In the genomic region with DNA sequence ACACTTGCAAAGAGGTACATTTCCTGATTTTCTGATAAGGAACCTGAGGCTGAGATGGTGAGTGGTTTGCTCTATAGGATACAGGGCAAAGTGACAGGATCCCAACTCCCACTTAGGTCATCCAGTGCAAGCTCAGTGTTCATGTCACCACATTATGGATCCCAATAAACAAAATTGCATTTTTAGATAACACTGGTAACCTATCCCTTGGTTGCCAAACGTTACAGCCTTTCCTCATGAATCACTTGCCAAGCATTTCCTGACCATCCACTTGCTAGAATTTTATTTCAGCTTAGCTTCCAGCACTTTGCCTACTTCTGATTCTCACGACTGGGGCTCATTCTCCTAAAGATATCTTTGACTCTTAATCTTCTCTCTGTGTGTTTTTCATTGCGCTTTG, we compare ENCODE assay signal across 17 cellular contexts.
DNase-seq lines count a peak whose midpoint lies in the region; ATAC-seq, FAIRE-seq and TF ChIP-seq lines count a peak whose summit lies in the region.
"Had no signal": no experiment of that assay in that cellular context is flagged by ENCODE, and none has a peak within 500 bp of the region (broad histone marks: within the 10 kb centered on the region; RNA-seq: fewer than 3 reads in every experiment).

No MANE protein-coding gene starts in this region.

- TF ChIP-seq POLR2A in gastrocnemius medialis (IDR thresholded peaks at IDR 0.05): no peak

- peaks cover 4% of the 10 kb centered on the region for H3K9me3 ChIP-seq in AG04450 (ENCODE audit: control insufficient read depth, insufficient read depth, low read length)
- no peaks in the 10 kb centered on the region for H3K9me3 ChIP-seq in mammary epithelial cell (replicated peaks; ENCODE audit: insufficient read depth, low read length)
- no peaks in the 10 kb centered on the region for H3K9me3 ChIP-seq in keratinocyte (ENCODE audit: control insufficient read depth, low read depth, low read length)
- no peaks in the 10 kb centered on the region for H3K9me3 ChIP-seq in gastrocnemius medialis
- H3K9me3 ChIP-seq in mucosa of descending colon: no peaks in the 10 kb centered on the region
- H3K9me3 ChIP-seq: ovary, thoracic aorta had no signal

- H3K4me3 ChIP-seq in AG04450 (ENCODE audit: low read depth, low read length) (no peak overlapping the region), mammary epithelial cell (replicated peaks in 1 of 3; ENCODE audit: insufficient read depth in 1 of 3, low read depth in 2 of 3, low read length in 3 of 3) (no peak overlapping the region), keratinocyte (ENCODE audit: control insufficient read depth in 2 of 3, extremely low read depth in 1 of 3, insufficient read depth in 2 of 3, low read depth in 1 of 3, low read length in 3 of 3) (no peak overlapping the region), gastrocnemius medialis (no peak overlapping the region), mucosa of descending colon (no peak overlapping the region)
- H3K4me3 ChIP-seq: cardiac muscle cell, ovary, thoracic aorta had no signal

- intact Hi-C loops in mammary epithelial cell (cut with micrococcal nuclease): loop anchor here (5.0 kb wide), 1 partner anchor 263 kb away; no protein-coding TSS in a partner anchor
- intact Hi-C loops in gastrocnemius medialis (cut with DNase I; ENCODE audit: low total_unique reads): no loop called here
- intact Hi-C loops in mucosa of descending colon (cut with DNase I, micrococcal nuclease): no loop called here

- dilution Hi-C loops in mammary epithelial cell (cut with HindIII; ENCODE audit: low sequenced_read_pairs): no loop called here
- dilution Hi-C loops in keratinocyte (cut with MboI; ENCODE audit: extremely low pct_ligation_motif_present, low sequenced_read_pairs): no loop called here

- DNase-seq in AG04450 (ENCODE audit: low read depth, low spot score): peak; percentile 24
- DNase-seq in HT1080 (ENCODE audit: low read depth): peak; percentile 82
- peak; percentile 45 for DNase-seq in mammary epithelial cell
- no peak for DNase-seq in keratinocyte (ENCODE audit: low read depth, low spot score)
- DNase-seq in GM10248 (ENCODE audit: extremely low spot score): no peak
- DNase-seq in gastrocnemius medialis: no peak
- no peak for DNase-seq in mucosa of descending colon
- DNase-seq: activated gamma-delta T cell treated with Interleukin-2 at 50 U/mL for 16 hours; DMS153; Karpas-422; NCI-H187; ovary; SHP77 treated with DMSO at 0.1 percent for 48 hours; stimulated activated CD4-positive, alpha-beta T cell treated with anti-CD3 and anti-CD28 coated beads, Interleukin-15, amount 100 ng/mL, for 24 hours had no signal

- POLR2A ChIA-PET in AG04450 (lab: Yijun Ruan, JAX): no interaction called here
- POLR2A ChIA-PET in GM10248 (lab: Yijun Ruan, JAX): no interaction called here

- H3K79me2 ChIP-seq in mammary epithelial cell (ENCODE audit: insufficient read depth, low read length) (no peaks in the 10 kb centered on the region), keratinocyte (ENCODE audit: control insufficient read depth, insufficient read depth, low read length) (no peaks in the 10 kb centered on the region)

- H3K9me1 ChIP-seq in keratinocyte (ENCODE audit: control insufficient read depth, extremely low read depth, insufficient read depth, low read length): no peaks in the 10 kb centered on the region

- H3K4me1 ChIP-seq in mammary epithelial cell (ENCODE audit: insufficient read depth, low read length) (peaks cover 6% of the 10 kb centered on the region), keratinocyte (ENCODE audit: control insufficient read depth, extremely low read depth, insufficient read depth, low read length) (peaks cover 6% of the 10 kb centered on the region), gastrocnemius medialis (peaks cover 0 to 4% of the 10 kb centered on the region in 2 donors), mucosa of descending colon (ENCODE audit: low read depth) (no peaks in the 10 kb centered on the region)

- peak; percentile 75 for FAIRE-seq in keratinocyte (lab: Jason Lieb, UNC)

- ATAC-seq in gastrocnemius medialis: no peak
- ATAC-seq in HG03135 (IDR thresholded peaks at IDR 0.05; ENCODE audit: unreplicated experiment): no peak
- no peak for ATAC-seq in mucosa of descending colon

- no peak for TF ChIP-seq CTCF in AG04450 (IDR thresholded peaks at IDR 0.05; ENCODE audit: low read depth, low read length)
- TF ChIP-seq CTCF in mammary epithelial cell (conservative IDR thresholded peaks at IDR 0.05 in 1 of 2, IDR thresholded peaks at IDR 0.05 in 1 of 2; ENCODE audit: extremely low read depth in 1 of 2, insufficient read depth in 1 of 2, low read depth in 1 of 2, low read length in 2 of 2): no peak
- no peak for TF ChIP-seq CTCF in keratinocyte (optimal IDR thresholded peaks at IDR 0.05 in 1 of 3, IDR thresholded peaks at IDR 0.05 in 1 of 3, conservative IDR thresholded peaks at IDR 0.05 in 1 of 3; ENCODE audit: extremely low read depth in 1 of 3, insufficient read depth in 2 of 3, low read length in 3 of 3)
- TF ChIP-seq CTCF in GM10248 (IDR thresholded peaks at IDR 0.05; ENCODE audit: control extremely low read depth, extremely low read depth, low read depth, missing control alignments): no peak
- no peak for TF ChIP-seq CTCF in gastrocnemius medialis (IDR thresholded peaks at IDR 0.05 in 4 of 5, conservative IDR thresholded peaks at IDR 0.05 in 1 of 5)
- no peak for TF ChIP-seq CTCF in mucosa of descending colon (IDR thresholded peaks at IDR 0.05)

- H3K27me3 ChIP-seq in AG04450 (ENCODE audit: control insufficient read depth, insufficient read depth, low read length) (no peaks in the 10 kb centered on the region), mammary epithelial cell (ENCODE audit: insufficient read depth, low read length) (no peaks in the 10 kb centered on the region), keratinocyte (ENCODE audit: control insufficient read depth, extremely low read depth, insufficient read depth, low read length) (no peaks in the 10 kb centered on the region), gastrocnemius medialis (no peaks in the 10 kb centered on the region)
- H3K27me3 ChIP-seq: cardiac muscle cell, ovary had no signal

- H3K9ac ChIP-seq in mammary epithelial cell (ENCODE audit: insufficient read depth, low read length): no peak overlapping the region
- no peak overlapping the region for H3K9ac ChIP-seq in keratinocyte (ENCODE audit: control insufficient read depth, extremely low read depth, insufficient read depth, low read length)

- BruUV-seq in mammary epithelial cell (replicated peaks; lab: Mats Ljungman, UMichigan): no TSS peak

- in situ Hi-C loops in mammary epithelial cell (cut with MboI; ENCODE audit: low sequenced_read_pairs in 2 of 2) (no loop called here), gastrocnemius medialis (cut with MboI; ENCODE audit: low sequenced_read_pairs in 4 of 4) (no loop called here)

- H3K36me3 ChIP-seq in mammary epithelial cell (ENCODE audit: insufficient read depth, low read length): no peaks in the 10 kb centered on the region
- H3K36me3 ChIP-seq in keratinocyte (ENCODE audit: control insufficient read depth in 2 of 2, extremely low read depth in 1 of 2, insufficient read depth in 2 of 2, low read length in 2 of 2): no peaks in the 10 kb centered on the region
- no peaks in the 10 kb centered on the region for H3K36me3 ChIP-seq in gastrocnemius medialis
- no peaks in the 10 kb centered on the region for H3K36me3 ChIP-seq in mucosa of descending colon (ENCODE audit: low read depth)
- H3K36me3 ChIP-seq: ovary, thoracic aorta had no signal

- no peaks in the 10 kb centered on the region for H4K20me1 ChIP-seq in mammary epithelial cell (ENCODE audit: insufficient read depth, low read length)
- H4K20me1 ChIP-seq in keratinocyte (ENCODE audit: control insufficient read depth, extremely low read depth, insufficient read depth, low read length): no peaks in the 10 kb centered on the region

- WGBS in mammary epithelial cell (ENCODE audit: low coverage, missing lambda C conversion rate): 33% methylated on average over 3 of the region's 3 CpGs

- peak overlapping the region; percentile 50 for H2AFZ ChIP-seq in mammary epithelial cell (ENCODE audit: low read depth, low read length)
- peak overlapping the region; percentile 5 for H2AFZ ChIP-seq in keratinocyte (ENCODE audit: control insufficient read depth, low read length)

- CTCF ChIA-PET in AG04450 (lab: Charles Lee) (interaction anchor here (1.2 kb wide), 1 partner anchor 112 kb away, joined by 3 read pairs; no protein-coding TSS in a partner anchor), mammary epithelial cell (lab: Charles Lee; ENCODE audit: low non-redundant PET) (no interaction called here), GM10248 (lab: Yijun Ruan, JAX) (no interaction called here)

- H3K27ac ChIP-seq in AG04450 (ENCODE audit: low read depth, low read length) (no peak overlapping the region), mammary epithelial cell (ENCODE audit: insufficient read depth, low read depth, low read length) (no peak overlapping the region), keratinocyte (ENCODE audit: control insufficient read depth, insufficient read depth, low read length) (no peak overlapping the region), gastrocnemius medialis (no peak overlapping the region)
- H3K27ac ChIP-seq: cardiac muscle cell, ovary, thoracic aorta had no signal

- H3K4me2 ChIP-seq in mammary epithelial cell (ENCODE audit: insufficient read depth, low read depth, low read length) (peak overlapping the region; percentile 70), keratinocyte (ENCODE audit: control insufficient read depth, extremely low read depth, insufficient read depth, low read depth, low read length) (peak overlapping the region; percentile 43)

Comparison
In these comparisons a context has a peak if more than half of its experiments do, and no peak if none do; other contexts are left out.
1. DNase-seq: peak in AG04450 (single experiment), HT1080 (single experiment) and mammary epithelial cell (single experiment); none in keratinocyte (single experiment), GM10248 (single experiment), gastrocnemius medialis (0 of 2) and mucosa of descending colon (0 of 3).